8 cellular contexts compared by ENCODE assay signal in genomic region chr6:134063966-134064445, GRCh38. TPM values are rescaled to one million over a fixed set of nuclear protein-coding genes. Genes with fewer than 3 reads are reported as not detected.
A peak's percentile ranks its signal among the peaks of the same experiment; 100 is the strongest.
DNase-seq lines count a peak whose midpoint lies in the region; ATAC-seq and TF ChIP-seq lines count a peak whose summit lies in the region.

No MANE protein-coding gene starts in this region.

- no peak for TF ChIP-seq POLR2A in right lobe of liver (IDR thresholded peaks at IDR 0.05)

- H3K27ac ChIP-seq in C4-2B (no peak overlapping the region), right lobe of liver (no peak overlapping the region)

- ATAC-seq in HG03159 (IDR thresholded peaks at IDR 0.05; ENCODE audit: unreplicated experiment) (peak; percentile 86), right lobe of liver (peak; percentile 93 to 96 (median 94))

- H3K36me3 ChIP-seq in right lobe of liver, result no peaks in the 10 kb centered on the region

- 0% methylated on average over 4 of the region's 7 CpGs for WGBS in right lobe of liver (ENCODE audit: insufficient coverage, low coverage, low lambda C conversion rate, missing lambda C conversion rate)

- H3K9me3 ChIP-seq in right lobe of liver, result no peaks in the 10 kb centered on the region

- no peak overlapping the region for H3K4me3 ChIP-seq in choroid plexus epithelial cell (ENCODE audit: low read depth, low read length)
- H3K4me3 ChIP-seq in right lobe of liver, result no peak overlapping the region

- H3K4me1 ChIP-seq in right lobe of liver, result peaks cover 0 to 3% (median 0%) of the 10 kb centered on the region in 4 donors

- intact Hi-C loops in right lobe of liver (cut with DNase I), result loop anchor here in 1 of 2 donors (10.0 kb wide), 1 partner anchor 89 kb away; no protein-coding TSS in a partner anchor

- no peaks in the 10 kb centered on the region for H3K27me3 ChIP-seq in right lobe of liver

- TF ChIP-seq CTCF in C4-2B (conservative IDR thresholded peaks at IDR 0.05) (peak; percentile 88), choroid plexus epithelial cell (conservative IDR thresholded peaks at IDR 0.05; ENCODE audit: low read depth, low read length) (peak; percentile 99), right lobe of liver (IDR thresholded peaks at IDR 0.05) (peak; percentile 71 to 82 (median 76))

- DNase-seq in GM19238 (ENCODE audit: insufficient read length, low spot score) (peak; percentile 53), NCI-H345 treated with DMSO at 0.1 percent for 48 hours (lab: John Stamatoyannopoulos, UW; ENCODE audit: unreplicated experiment) (peak; percentile 81), choroid plexus epithelial cell (ENCODE audit: low read depth) (peak; percentile 94), right lobe of liver (peak in 2 of 3 donors; percentile 24 to 59)
- peak; percentile 43 for DNase-seq in activated CD4-positive, CD25-positive, alpha-beta regulatory T cell treated with anti-CD3 and anti-CD28 coated beads, Interleukin-2, amount 50 U/mL, for 72 hours
- DNase-seq in stimulated activated CD8-positive, alpha-beta memory T cell treated with anti-CD3 and anti-CD28 coated beads, Interleukin-15, amount 100 ng/mL, for 4 hours (ENCODE audit: low read depth in 2 of 2), result peak; percentile 3 to 17

RNA-seq across cellular contexts. Expression of gene SLC2A12, which starts 11.6 kb away (rescaled TPM):
- 1 to 10 TPM in 2 of 6 experiments, under 1 TPM in 4; 0.49 to 9.1 (median 0.68) TPM for total RNA-seq in right lobe of liver

Comparison
In these comparisons a context has a peak if more than half of its experiments do, and no peak if none do; other contexts are left out.
1. DNase-seq: peak in every context shown above with its lines; median percentile 94 in choroid plexus epithelial cell; 81 in NCI-H345 treated with DMSO at 0.1 percent for 48 hours; 53 in GM19238; 43 in activated CD4-positive, CD25-positive, alpha-beta regulatory T cell treated with anti-CD3 and anti-CD28 coated beads, Interleukin-2, amount 50 U/mL, for 72 hours; 42 in right lobe of liver; 10 in stimulated activated CD8-positive, alpha-beta memory T cell treated with anti-CD3 and anti-CD28 coated beads, Interleukin-15, amount 100 ng/mL, for 4 hours.